In genomic region chr5:103271570-103272289, GRCh38 we compare ENCODE assay signal across 10 cellular contexts. TPM values are rescaled to one million over a fixed set of nuclear protein-coding genes. Genes with fewer than 3 reads are reported as not detected.
A peak's percentile ranks its signal among the peaks of the same experiment; 100 is the strongest.
DNase-seq lines count a peak whose midpoint lies in the region; ATAC-seq, FAIRE-seq and TF ChIP-seq lines count a peak whose summit lies in the region.
"Had no signal": no experiment of that assay in that cellular context is flagged by ENCODE, and none has a peak within 500 bp of the region (broad histone marks: within the 10 kb centered on the region; RNA-seq: fewer than 3 reads in every experiment).

No MANE protein-coding gene starts in this region.

- H3K36me3 Mint-ChIP-seq in Calu3 (ENCODE audit: insufficient read depth, unreplicated experiment): peaks cover 6% of the 10 kb centered on the region
- H3K36me3 Mint-ChIP-seq in mesothelial cell of epicardium: peaks cover 8% of the 10 kb centered on the region
- H3K36me3 Mint-ChIP-seq in nephron progenitor cell (ENCODE audit: low read depth): peaks cover 21% of the 10 kb centered on the region

- BruUV-seq in Calu3 (replicated peaks; lab: Mats Ljungman, UMichigan): no TSS peak

- intact Hi-C loops in Calu3 (cut with micrococcal nuclease; ENCODE audit: unreplicated experiment): no loop called here

- H3K36me3 ChIP-seq in adipocyte (ENCODE audit: control insufficient read depth, insufficient read depth, low read length, severe bottlenecking): peaks cover 18% of the 10 kb centered on the region

- CTCF ChIA-PET in Calu3 (lab: Charles Lee): interaction anchor here (0.5 to 3.2 kb wide), 5 partner anchors 9 to 447 kb away, joined by 3 to 21 read pairs (median 4); partner anchors contain the start of gene MACIR

- no peak for TF ChIP-seq POLR2A in GM12891 (IDR thresholded peaks at IDR 0.05; ENCODE audit: low read depth, low read length)

- H3K27me3 Mint-ChIP-seq in Calu3 (ENCODE audit: unreplicated experiment) (no peaks in the 10 kb centered on the region), mesothelial cell of epicardium (ENCODE audit: low read depth) (no peaks in the 10 kb centered on the region), nephron progenitor cell (ENCODE audit: low read depth, poor library complexity) (no peaks in the 10 kb centered on the region)
- H3K27me3 Mint-ChIP-seq: activated naive CD4-positive, alpha-beta T cell treated with anti-CD3 and anti-CD28 coated beads, Interleukin-2, amount 50 U/mL, for 24 hours had no signal

- H3K27me3 ChIP-seq in adipocyte (replicated peaks; ENCODE audit: control insufficient read depth, insufficient read depth, low read length): no peaks in the 10 kb centered on the region

- no peaks in the 10 kb centered on the region for H3K9me3 ChIP-seq in adipocyte (ENCODE audit: control insufficient read depth, low read length)

- H3K27ac Mint-ChIP-seq in Calu3 (ENCODE audit: unreplicated experiment) (no peak overlapping the region), mesothelial cell of epicardium (peak overlapping the region; percentile 60), nephron progenitor cell (no peak overlapping the region)
- H3K27ac Mint-ChIP-seq: activated naive CD4-positive, alpha-beta T cell treated with anti-CD3 and anti-CD28 coated beads, Interleukin-2, amount 50 U/mL, for 24 hours had no signal

- no peaks in the 10 kb centered on the region for H3K9me3 Mint-ChIP-seq in Calu3 (ENCODE audit: low read depth, unreplicated experiment)
- H3K9me3 Mint-ChIP-seq in mesothelial cell of epicardium: no peaks in the 10 kb centered on the region
- H3K9me3 Mint-ChIP-seq in nephron progenitor cell: no peaks in the 10 kb centered on the region
- H3K9me3 Mint-ChIP-seq: activated naive CD4-positive, alpha-beta T cell treated with anti-CD3 and anti-CD28 coated beads, Interleukin-2, amount 50 U/mL, for 24 hours had no signal

- peak; percentile 56 for ATAC-seq in GM19395 (IDR thresholded peaks at IDR 0.05; ENCODE audit: unreplicated experiment)
- ATAC-seq in HG03571 (IDR thresholded peaks at IDR 0.05; ENCODE audit: unreplicated experiment): no peak
- no peak for ATAC-seq in GM18861 (IDR thresholded peaks at IDR 0.05; ENCODE audit: unreplicated experiment)

- TF ChIP-seq CTCF in Calu3 (IDR thresholded peaks at IDR 0.05; ENCODE audit: unreplicated experiment) (no peak), mesothelial cell of epicardium (IDR thresholded peaks at IDR 0.05; ENCODE audit: unreplicated experiment) (no peak), nephron progenitor cell (IDR thresholded peaks at IDR 0.05) (no peak)

- H3K4me3 ChIP-seq in adipocyte (ENCODE audit: low read length): no peak overlapping the region

- peaks cover 10% of the 10 kb centered on the region for H3K4me1 ChIP-seq in adipocyte (ENCODE audit: control insufficient read depth, insufficient read depth, low read length)

- FAIRE-seq in GM12891 (lab: Jason Lieb, UNC): no peak

- H3K4me3 Mint-ChIP-seq in Calu3 (ENCODE audit: low read depth, unreplicated experiment) (peak overlapping the region; percentile 15), mesothelial cell of epicardium (no peak overlapping the region), nephron progenitor cell (no peak overlapping the region)
- H3K4me3 Mint-ChIP-seq: activated naive CD4-positive, alpha-beta T cell treated with anti-CD3 and anti-CD28 coated beads, Interleukin-2, amount 50 U/mL, for 24 hours had no signal

- peaks cover 36% of the 10 kb centered on the region for H3K4me1 Mint-ChIP-seq in Calu3 (ENCODE audit: low read depth, unreplicated experiment)
- H3K4me1 Mint-ChIP-seq in mesothelial cell of epicardium: peaks cover 13% of the 10 kb centered on the region
- no peaks in the 10 kb centered on the region for H3K4me1 Mint-ChIP-seq in nephron progenitor cell

- no peak for DNase-seq in Calu3
- DNase-seq in adipocyte (ENCODE audit: low read depth): peak; percentile 42
- no peak for DNase-seq in mesothelial cell of epicardium (ENCODE audit: low spot score in 2 of 2, unreplicated experiment in 2 of 2)
- DNase-seq in nephron progenitor cell: no peak
- DNase-seq in GM12891 (ENCODE audit: insufficient read length, low spot score): no peak
- DNase-seq: GF-D8 had no signal

- H3K9ac ChIP-seq in adipocyte (ENCODE audit: low read length): no peak overlapping the region

TF ChIP-seq in GM12891, 5 proteins besides CTCF, POLR2A, EP300 and RAD21:
- TF ChIP-seq POU2F2 (IDR thresholded peaks at IDR 0.05; ENCODE audit: low read depth, low read length) (no peak), TAF1 (IDR thresholded peaks at IDR 0.05; ENCODE audit: low read depth, low read length) (no peak), PAX5 (IDR thresholded peaks at IDR 0.05; ENCODE audit: insufficient read depth, low read length, severe bottlenecking) (no peak), SPI1 (IDR thresholded peaks at IDR 0.05; ENCODE audit: low read depth, low read length) (no peak), POLR2AphosphoS5 (IDR thresholded peaks at IDR 0.05; ENCODE audit: low read depth, low read length) (no peak)
TF ChIP-seq in GM12891: peak in this region for 0.

RNA-seq across cellular contexts. Expression of gene MACIR, which starts 13.2 kb away (rescaled TPM):
- total RNA-seq in Calu3 (2022) (24.5 and 25.2 TPM in 2 replicates), mesothelial cell of epicardium (7.5 to 8.1 TPM (median 8.1 TPM) in 3 replicates)
- polyA plus RNA-seq in GM12891 (2012; ENCODE audit: low read depth, missing spikeins): 1.6 TPM
